ENCODE assay signal across 26 cellular contexts in genomic region chr3:82474711-82475110, GRCh38.
A peak's percentile ranks its signal among the peaks of the same experiment; 100 is the strongest.
DNase-seq lines count a peak whose midpoint lies in the region; ATAC-seq, FAIRE-seq and TF ChIP-seq lines count a peak whose summit lies in the region.
"Had no signal": no experiment of that assay in that cellular context is flagged by ENCODE, and none has a peak within 500 bp of the region (broad histone marks: within the 10 kb centered on the region; RNA-seq: fewer than 3 reads in every experiment).

No MANE protein-coding gene starts in this region.

- no peaks in the 10 kb centered on the region for H3K4me1 ChIP-seq in HAP-1
- H3K4me1 ChIP-seq in H9 (ENCODE audit: insufficient read depth, low read length): no peaks in the 10 kb centered on the region
- no peaks in the 10 kb centered on the region for H3K4me1 ChIP-seq in aorta (ENCODE audit: control insufficient read depth in 1 of 2, insufficient read depth in 2 of 2, low read length in 2 of 2)
- H3K4me1 ChIP-seq: ascending aorta, uterus had no signal

- H3K27me3 ChIP-seq in HAP-1 (ENCODE audit: low read depth) (no peaks in the 10 kb centered on the region), H9 (ENCODE audit: insufficient read depth, low read length) (no peaks in the 10 kb centered on the region), aorta (ENCODE audit: control insufficient read depth in 1 of 2, insufficient read depth in 2 of 2, low read length in 1 of 2) (no peaks in the 10 kb centered on the region)
- H3K27me3 ChIP-seq: ascending aorta, uterus had no signal

- DNase-seq in A172 (ENCODE audit: low spot score) (peak; percentile 6), HT1080 (ENCODE audit: low read depth) (peak; percentile 88), astrocyte of the spinal cord (ENCODE audit: low read depth, low spot score) (peak; percentile 12), foreskin fibroblast (peak; percentile 52 to 87), GM12891 (ENCODE audit: insufficient read length, low spot score) (no peak), HAP-1 (ENCODE audit: low spot score in 2 of 2) (no peak), H9 (no peak), aorta (no peak)
- DNase-seq: activated CD4-positive, alpha-beta T cell treated with anti-CD3 and anti-CD28 coated beads, Interleukin-2, amount 50 U/mL, for 1 hour; activated naive CD4-positive, alpha-beta T cell treated with anti-CD3 and anti-CD28 coated beads, Interleukin-2, amount 50 U/mL, for 16 hours; GDM1; HCEC 1CT; left colon; NCI-H1694; NCI-H226; stimulated activated CD4-positive, alpha-beta T cell treated with anti-CD3 and anti-CD28 coated beads, Interleukin-2, amount 100 ng/mL, for 24 hours; T-helper 2 cell; uterus; WERI-Rb-1 had no signal

- H2BK12ac ChIP-seq in H9 (ENCODE audit: insufficient read length, low read depth, low read length): no peak overlapping the region

- H3T11ph ChIP-seq in H9 (ENCODE audit: low read length): no peak overlapping the region

- H3K79me1 ChIP-seq in H9 (ENCODE audit: insufficient read depth, low read depth, low read length, poor library complexity, severe bottlenecking): no peaks in the 10 kb centered on the region

- no peak overlapping the region for H4K8ac ChIP-seq in H9 (replicated peaks; ENCODE audit: insufficient read length, low read depth, low read length)

- H3K36me3 ChIP-seq in HAP-1 (replicated peaks) (no peaks in the 10 kb centered on the region), aorta (ENCODE audit: control insufficient read depth in 1 of 2, insufficient read depth in 2 of 2, low read length in 1 of 2) (no peaks in the 10 kb centered on the region)
- H3K36me3 ChIP-seq: ascending aorta, uterus, WERI-Rb-1 had no signal

- no peaks in the 10 kb centered on the region for H3K23me2 ChIP-seq in H9 (ENCODE audit: insufficient read length, low read depth, low read length, poor library complexity, severe bottlenecking)

- H2AFZ ChIP-seq in H9 (ENCODE audit: low read length): no peak overlapping the region

- intact Hi-C loops in aorta (cut with DNase I): no loop called here

- no peak overlapping the region for H2AK5ac ChIP-seq in H9 (ENCODE audit: insufficient read length, low read length)

- H3K27ac ChIP-seq in H9 (ENCODE audit: insufficient read length, low read depth, low read length) (no peak overlapping the region), aorta (ENCODE audit: low read depth in 1 of 2, low read length in 2 of 2) (no peak overlapping the region)
- H3K27ac ChIP-seq: ascending aorta, SK-N-MC, skin epidermis, uterus, WERI-Rb-1 had no signal

- H2BK120ac ChIP-seq in H9 (ENCODE audit: low read depth, low read length, poor library complexity, severe bottlenecking): no peak overlapping the region

- H3K27me3 Mint-ChIP-seq in H9 (ENCODE audit: low read depth): no peaks in the 10 kb centered on the region

- H3K4me2 ChIP-seq in H9 (ENCODE audit: insufficient read depth, insufficient read length, low read length): no peak overlapping the region

- no peak overlapping the region for H3K4ac ChIP-seq in H9 (ENCODE audit: low read depth, low read length)

- TF ChIP-seq POLR2A in GM12891 (IDR thresholded peaks at IDR 0.05; ENCODE audit: low read depth, low read length): no peak

- peaks cover 10 to 14% of the 10 kb centered on the region in 2 experiments; a peak in 2 of 5 replicates for H3K9me3 Mint-ChIP-seq in H9
- H3K9me3 Mint-ChIP-seq: activated T-helper 1 cell treated with anti-CD3 and anti-CD28 coated beads, Interleukin-12 subunit alpha, Interleukin-12 subunit beta, Interleukin-2, Interleukin-4 antibody, amounts not matched to agents 30 ng/mL and 10 ng/mL and 1 ng/mL, durations not matched to agents 14 hours and 24 hours and 36 hours; nephron; stimulated activated effector memory CD8-positive, alpha-beta T cell treated with anti-CD3 and anti-CD28 coated beads, Interleukin-12 subunit alpha, Interleukin-12 subunit beta, amount 100 ng/mL, for 72 hours had no signal

- H3K9me3 ChIP-seq in HAP-1 (no peaks in the 10 kb centered on the region), H9 (ENCODE audit: control insufficient read depth, low read depth, low read length) (no peaks in the 10 kb centered on the region), aorta (ENCODE audit: control insufficient read depth, low read length) (peaks cover 1% of the 10 kb centered on the region)
- H3K9me3 ChIP-seq: ascending aorta, uterus had no signal

- no peak overlapping the region for H4K91ac ChIP-seq in H9 (ENCODE audit: insufficient read length, low read depth, low read length)

- H2BK15ac ChIP-seq in H9 (ENCODE audit: low read depth, low read length): no peak overlapping the region

- in situ Hi-C loops in astrocyte of the spinal cord (cut with HindIII; ENCODE audit: low sequenced_read_pairs) (no loop called here), HAP-1 (cut with MboI; ENCODE audit: low sequenced_read_pairs) (no loop called here)

- H2BK5ac ChIP-seq in H9 (ENCODE audit: insufficient read length, low read length): no peak overlapping the region

- no peak overlapping the region for H3K14ac ChIP-seq in H9 (ENCODE audit: insufficient read depth, low read length)

- H3K4me3 ChIP-seq in astrocyte of the spinal cord (ENCODE audit: low read depth, low read length): no peak overlapping the region
- H3K4me3 ChIP-seq in foreskin fibroblast (ENCODE audit: low read depth in 1 of 2, low read length in 2 of 2): no peak overlapping the region
- no peak overlapping the region for H3K4me3 ChIP-seq in HAP-1
- H3K4me3 ChIP-seq in aorta (ENCODE audit: low read length in 2 of 2): no peak overlapping the region
- H3K4me3 ChIP-seq: ascending aorta, SK-N-MC, skin epidermis, uterus had no signal

- no peak overlapping the region for H3K56ac ChIP-seq in H9 (ENCODE audit: insufficient read length, low read depth, low read length)

- H3K36me3 Mint-ChIP-seq in H9 (ENCODE audit: insufficient read depth in 1 of 3, low read depth in 3 of 3): peaks cover 0 to 15% (median 10%) of the 10 kb centered on the region in 3 experiments; a peak in 3 of 7 replicates
- H3K36me3 Mint-ChIP-seq: stimulated activated effector memory CD8-positive, alpha-beta T cell treated with anti-CD3 and anti-CD28 coated beads, Interleukin-12 subunit alpha, Interleukin-12 subunit beta, amount 100 ng/mL, for 72 hours had no signal

- H3K27ac Mint-ChIP-seq in H9: no peak overlapping the region
- H3K27ac Mint-ChIP-seq: activated T-helper 1 cell treated with anti-CD3 and anti-CD28 coated beads, Interleukin-12 subunit alpha, Interleukin-12 subunit beta, Interleukin-2, Interleukin-4 antibody, amounts not matched to agents 30 ng/mL and 10 ng/mL and 1 ng/mL, durations not matched to agents 14 hours and 24 hours and 36 hours; nephron; stimulated activated effector memory CD8-positive, alpha-beta T cell treated with anti-CD3 and anti-CD28 coated beads, Interleukin-12 subunit alpha, Interleukin-12 subunit beta, amount 100 ng/mL, for 72 hours had no signal

- H3K4me3 Mint-ChIP-seq in H9: no peak overlapping the region; a peak in 1 of 5 replicates
- H3K4me3 Mint-ChIP-seq: activated T-helper 1 cell treated with anti-CD3 and anti-CD28 coated beads, Interleukin-12 subunit alpha, Interleukin-12 subunit beta, Interleukin-2, Interleukin-4 antibody, amounts not matched to agents 30 ng/mL and 10 ng/mL and 1 ng/mL, durations not matched to agents 14 hours and 24 hours and 36 hours; nephron; stimulated activated effector memory CD8-positive, alpha-beta T cell treated with anti-CD3 and anti-CD28 coated beads, Interleukin-12 subunit alpha, Interleukin-12 subunit beta, amount 100 ng/mL, for 72 hours had no signal

- no peaks in the 10 kb centered on the region for H3K79me2 ChIP-seq in H9 (ENCODE audit: insufficient read depth, low read length)

- no peak overlapping the region for H4K5ac ChIP-seq in H9 (ENCODE audit: insufficient read length, low read depth, low read length)

- H3K23ac ChIP-seq in H9 (ENCODE audit: insufficient read length, low read depth, low read length): no peak overlapping the region

- H3K9ac ChIP-seq in H9 (ENCODE audit: extremely low read depth, insufficient read length, low read length): no peak overlapping the region

- TF ChIP-seq CTCF in astrocyte of the spinal cord (IDR thresholded peaks at IDR 0.05; ENCODE audit: low read depth, low read length) (no peak), foreskin fibroblast (IDR thresholded peaks at IDR 0.05; ENCODE audit: low read depth, low read length) (no peak), H9 (conservative IDR thresholded peaks at IDR 0.05) (no peak)

- no peak for FAIRE-seq in GM12891 (lab: Jason Lieb, UNC)

- no peaks in the 10 kb centered on the region for H4K20me1 ChIP-seq in H9 (ENCODE audit: control insufficient read depth, insufficient read depth, insufficient read length)

- no peaks in the 10 kb centered on the region for H3K4me1 Mint-ChIP-seq in H9
- H3K4me1 Mint-ChIP-seq: nephron; stimulated activated effector memory CD8-positive, alpha-beta T cell treated with anti-CD3 and anti-CD28 coated beads, Interleukin-12 subunit alpha, Interleukin-12 subunit beta, amount 100 ng/mL, for 72 hours had no signal

- no peak for ATAC-seq in aorta (ENCODE audit: low FRiP score)
- ATAC-seq: left colon; Panc1; stimulated activated effector memory CD8-positive, alpha-beta T cell treated with anti-CD3 and anti-CD28 coated beads, Interleukin-12 subunit alpha, Interleukin-12 subunit beta, amount 100 ng/mL, for 72 hours had no signal

- no peak overlapping the region for H3K18ac ChIP-seq in H9 (ENCODE audit: insufficient read length, low read depth, low read length)

- no peak overlapping the region for H2BK20ac ChIP-seq in H9 (ENCODE audit: low read depth, low read length, poor library complexity, severe bottlenecking)

TF ChIP-seq in GM12891, 5 proteins besides CTCF, POLR2A, EP300 and RAD21:
- TF ChIP-seq TAF1 (IDR thresholded peaks at IDR 0.05; ENCODE audit: low read depth, low read length) (no peak), PAX5 (IDR thresholded peaks at IDR 0.05; ENCODE audit: insufficient read depth, low read length, severe bottlenecking) (no peak), SPI1 (IDR thresholded peaks at IDR 0.05; ENCODE audit: low read depth, low read length) (no peak), POU2F2 (IDR thresholded peaks at IDR 0.05; ENCODE audit: low read depth, low read length) (no peak), POLR2AphosphoS5 (IDR thresholded peaks at IDR 0.05; ENCODE audit: low read depth, low read length) (no peak)

Comparison
In these comparisons a context has a peak if more than half of its experiments do, and no peak if none do; other contexts are left out.
1. DNase-seq: peak in A172 (single experiment), HT1080 (single experiment), astrocyte of the spinal cord (single experiment) and foreskin fibroblast (2 of 2); none in GM12891 (single experiment), HAP-1 (0 of 2), H9 (single experiment) and aorta (0 of 2).